In genomic region chr1:240847330-240847729, GRCh38 we compare ENCODE assay signal across 3 cellular contexts.
"Had no signal": no experiment of that assay in that cellular context is flagged by ENCODE, and none has a peak within 500 bp of the region (broad histone marks: within the 10 kb centered on the region; RNA-seq: fewer than 3 reads in every experiment).

No MANE protein-coding gene starts in this region.

- DNase-seq: GDM1, GF-D8 had no signal

- H3K4me3 ChIP-seq: GM12878 had no signal

- ATAC-seq: GM12878 had no signal
